In genomic region chr19:19822148-19822429, GRCh38 we compare ENCODE assay signal across 8 cellular contexts. TPM values are rescaled to one million over a fixed set of nuclear protein-coding genes. Genes with fewer than 3 reads are reported as not detected.
DNase-seq lines count a peak whose midpoint lies in the region; ATAC-seq and TF ChIP-seq lines count a peak whose summit lies in the region.

No MANE protein-coding gene starts in this region.

- H3K4me3 ChIP-seq in BLaER1 treated with 17β-estradiol and CSF1 and Interleukin-3, amounts not matched to agents 10 nM and 100 nM = peak overlapping the region; percentile 70 to 95 (median 87)
- peak overlapping the region; percentile 59 to 98 (median 85) for H3K4me3 ChIP-seq in dorsolateral prefrontal cortex

- H3K4me1 ChIP-seq in BLaER1 treated with 17β-estradiol and CSF1 and Interleukin-3, amounts not matched to agents 10 nM and 100 nM = peaks cover 0 to 37% (median 0%) of the 10 kb centered on the region in 10 experiments; a peak in 3 of 20 replicates

- intact Hi-C loops in dorsolateral prefrontal cortex (cut with DNase I) = loop anchor here (5.0 kb wide), 4 partner anchors 45 to 160 kb away; partner anchors contain the start of genes ATP13A1 (in 1 of the 2), ZNF14 (in 1 of the 2) and ZNF253 (in 1 of the 2)

- no peak for TF ChIP-seq CTCF in dorsolateral prefrontal cortex (IDR thresholded peaks at IDR 0.05 in 54 of 56, conservative IDR thresholded peaks at IDR 0.05 in 2 of 56; ENCODE audit: low read depth in 1 of 56, partially characterized antibody in 56 of 56)

- H3K27ac Mint-ChIP-seq in natural killer cell treated with Interleukin-12 subunit alpha and Interleukin-12 subunit beta and Interleukin-15 and Interleukin-18, amount 100 ng/mL, for 72 hours = peak overlapping the region; percentile 97 to 98

- peak overlapping the region; percentile 93 for H3K4me3 Mint-ChIP-seq in natural killer cell treated with Interleukin-12 subunit alpha and Interleukin-12 subunit beta and Interleukin-15 and Interleukin-18, amount 100 ng/mL, for 72 hours

- peaks cover 23 to 28% of the 10 kb centered on the region in 2 donors for H3K4me1 Mint-ChIP-seq in natural killer cell treated with Interleukin-12 subunit alpha and Interleukin-12 subunit beta and Interleukin-15 and Interleukin-18, amount 100 ng/mL, for 72 hours (ENCODE audit: low read depth in 2 of 2)

- no peaks in the 10 kb centered on the region for H3K27me3 ChIP-seq in BLaER1 treated with 17β-estradiol and CSF1 and Interleukin-3, amounts not matched to agents 10 nM and 100 nM
- no peaks in the 10 kb centered on the region for H3K27me3 ChIP-seq in dorsolateral prefrontal cortex

- H3K27ac ChIP-seq in BLaER1 treated with 17β-estradiol and CSF1 and Interleukin-3, amounts not matched to agents 10 nM and 100 nM = peak overlapping the region; percentile 51 to 99 (median 94); a peak in 21 of 22 replicates
- H3K27ac ChIP-seq in dorsolateral prefrontal cortex = peak overlapping the region in 55 of 59 donors; percentile 29 to 97 (median 91)

- H3K9me3 Mint-ChIP-seq in natural killer cell treated with Interleukin-12 subunit alpha and Interleukin-12 subunit beta and Interleukin-15 and Interleukin-18, amount 100 ng/mL, for 72 hours = peaks cover 5% of the 10 kb centered on the region

- H3K36me3 Mint-ChIP-seq in natural killer cell treated with Interleukin-12 subunit alpha and Interleukin-12 subunit beta and Interleukin-15 and Interleukin-18, amount 100 ng/mL, for 72 hours = peaks cover 10% of the 10 kb centered on the region

- H3K36me3 ChIP-seq in BLaER1 treated with 17β-estradiol and CSF1 and Interleukin-3, amounts not matched to agents 10 nM and 100 nM = peaks cover 34 to 36% (median 34%) of the 10 kb centered on the region in 11 experiments

- H3K4me2 ChIP-seq in BLaER1 treated with 17β-estradiol and CSF1 and Interleukin-3, amounts not matched to agents 10 nM and 100 nM = peak overlapping the region; percentile 67 to 89 (median 83)

- ATAC-seq in natural killer cell treated with Interleukin-12 subunit alpha and Interleukin-12 subunit beta and Interleukin-15 and Interleukin-18, amount 100 ng/mL, for 72 hours = no peak
- ATAC-seq in GM18867 (IDR thresholded peaks at IDR 0.05; ENCODE audit: unreplicated experiment) = no peak

- peak overlapping the region; percentile 89 to 98 (median 94); a peak in 21 of 22 replicates for H3K9ac ChIP-seq in BLaER1 treated with 17β-estradiol and CSF1 and Interleukin-3, amounts not matched to agents 10 nM and 100 nM

- DNase-seq in NCI-H69 (lab: John Stamatoyannopoulos, UW) (peak; percentile 51), dorsolateral prefrontal cortex (peak in 2 of 10 donors; percentile 9 to 20), NCI-H345 treated with DMSO at 0.1 percent for 48 hours (lab: John Stamatoyannopoulos, UW; ENCODE audit: unreplicated experiment) (no peak), EL (no peak), NCI-H226 (no peak)
- no peak for DNase-seq in natural killer cell treated with Interleukin-12 subunit alpha and Interleukin-12 subunit beta and Interleukin-15 and Interleukin-18, amount 100 ng/mL, for 72 hours (ENCODE audit: low spot score)

- H3K9me3 ChIP-seq in BLaER1 treated with 17β-estradiol and CSF1 and Interleukin-3, amounts not matched to agents 10 nM and 100 nM (replicated peaks in 1 of 11) = peaks cover 82 to 94% (median 86%) of the 10 kb centered on the region in 11 experiments

- no peaks in the 10 kb centered on the region; a peak in 3 of 22 replicates for H4K20me1 ChIP-seq in BLaER1 treated with 17β-estradiol and CSF1 and Interleukin-3, amounts not matched to agents 10 nM and 100 nM

- H3K27me3 Mint-ChIP-seq in natural killer cell treated with Interleukin-12 subunit alpha and Interleukin-12 subunit beta and Interleukin-15 and Interleukin-18, amount 100 ng/mL, for 72 hours = no peaks in the 10 kb centered on the region

RNA-seq across cellular contexts. Expression of gene ZNF506, which starts 0.5 kb away (rescaled TPM):
- 10 to 100 TPM; 25.9 to 56.3 (median 37.0) TPM for total RNA-seq in dorsolateral prefrontal cortex
- total RNA-seq in natural killer cell treated with Interleukin-12 subunit alpha and Interleukin-12 subunit beta and Interleukin-15 and Interleukin-18, amount 100 ng/mL, for 72 hours = 10 to 100 TPM; 21.1 to 37.9 TPM

RNA-seq across cellular contexts. Expression of gene ZNF253, which starts 43.6 kb away (rescaled TPM):
- total RNA-seq in dorsolateral prefrontal cortex = 10 to 100 TPM; 14.3 to 34.6 (median 21.3) TPM
- 10 to 100 TPM; 13.4 to 13.7 TPM for total RNA-seq in natural killer cell treated with Interleukin-12 subunit alpha and Interleukin-12 subunit beta and Interleukin-15 and Interleukin-18, amount 100 ng/mL, for 72 hours
